ENCODE assay signal across 20 cellular contexts in the genomic region with DNA sequence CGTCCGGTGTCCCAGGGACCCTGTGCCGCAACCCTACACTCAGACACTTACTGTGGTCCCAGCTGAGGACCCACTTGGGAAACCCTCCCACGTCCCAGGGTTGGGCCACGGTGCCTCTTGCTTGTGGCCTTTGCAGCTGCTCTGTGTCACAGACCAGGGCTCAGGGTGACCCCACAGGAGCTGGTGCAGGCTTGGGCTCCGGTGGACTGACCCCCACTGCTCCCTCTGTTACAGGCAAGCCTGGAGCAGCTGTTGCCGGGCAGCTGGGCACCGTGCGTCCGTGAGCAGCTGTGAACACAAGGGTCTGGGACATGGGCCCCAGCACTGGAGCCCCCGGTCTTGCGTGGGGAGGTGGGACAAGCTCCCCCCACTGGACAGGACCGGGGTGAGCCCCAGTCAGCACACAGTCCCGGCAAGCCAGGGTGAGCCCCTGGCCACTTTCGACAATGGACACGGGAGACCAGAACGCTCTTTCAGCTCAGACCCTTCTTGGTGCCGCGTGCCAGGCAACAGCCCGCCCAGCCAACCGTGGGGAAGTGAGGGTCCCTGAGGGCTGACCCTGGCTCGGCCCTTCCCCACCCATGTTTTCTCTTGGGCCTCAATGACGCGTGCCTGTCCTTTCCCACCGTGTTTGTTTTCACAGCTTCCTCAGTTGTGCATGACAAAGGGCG.
"Had no signal": no experiment of that assay in that cellular context is flagged by ENCODE, and none has a peak within 500 bp of the region (broad histone marks: within the 10 kb centered on the region; RNA-seq: fewer than 3 reads in every experiment).

No MANE protein-coding gene starts in this region.

- H3K27ac ChIP-seq: adrenal gland, ascending aorta, brain microvascular endothelial cell, right lobe of liver, thyroid gland, upper lobe of right lung, WERI-Rb-1 had no signal

- H3K36me3 ChIP-seq: adrenal gland, right lobe of liver, thyroid gland, upper lobe of right lung, WERI-Rb-1 had no signal

- H3K4me3 ChIP-seq: adrenal gland, ascending aorta, gastroesophageal sphincter, right lobe of liver, spleen, thyroid gland, upper lobe of right lung had no signal

- DNase-seq: activated CD4-positive, alpha-beta T cell treated with anti-CD3 and anti-CD28 coated beads for 1 hour; activated CD4-positive, alpha-beta T cell treated with anti-CD3 and anti-CD28 coated beads, Interleukin-2, amount 50 U/mL, for 1 hour; activated CD8-positive, alpha-beta T cell treated with anti-CD3 and anti-CD28 coated beads, Interleukin-2, amount 10 ng/mL, durations not matched to agents 7 days and 5 days; adrenal gland; brain microvascular endothelial cell; left ventricle myocardium superior; mammary epithelial cell; occipital lobe; right lobe of liver; spleen; stimulated activated CD4-positive, alpha-beta T cell treated with anti-CD3 and anti-CD28 coated beads, Interleukin-4, amount 100 ng/mL, for 1 hour; stimulated activated naive CD8-positive, alpha-beta T cell treated with anti-CD3 and anti-CD28 coated beads, Interleukin-15, Interleukin-2, amounts not matched to agents 100 U/mL and 50 U/mL, for 24 hours; T-cell; thyroid gland; upper lobe of right lung; WERI-Rb-1 had no signal

- ATAC-seq: activated CD8-positive, alpha-beta T cell treated with anti-CD3 and anti-CD28 coated beads, Interleukin-2, amount 10 ng/mL, durations not matched to agents 7 days and 5 days; activated T-helper 17 cell treated with anti-CD3 and anti-CD28 coated beads, Interleukin-2, amount 50 U/mL, for 72 hours; gastroesophageal sphincter; left ventricle myocardium superior; right lobe of liver; stimulated activated naive CD8-positive, alpha-beta T cell treated with anti-CD3 and anti-CD28 coated beads, Interleukin-15, Interleukin-2, amounts not matched to agents 100 U/mL and 50 U/mL, for 24 hours; T-cell; upper lobe of right lung had no signal

- H3K9me3 Mint-ChIP-seq: activated T-helper 17 cell treated with anti-CD3 and anti-CD28 coated beads, Interleukin-2, amount 50 U/mL, for 72 hours; T-cell; T-helper 2 cell treated with Interferon-gamma antibody and Interleukin-4, amounts not matched to agents 5 μg/mL and 100 μg/mL, for 36 hours had no signal

- H3K4me1 ChIP-seq: adrenal gland, ascending aorta, right lobe of liver had no signal

- H3K27me3 ChIP-seq: adrenal gland, ascending aorta, brain microvascular endothelial cell, gastroesophageal sphincter, right lobe of liver, spleen, thyroid gland, upper lobe of right lung had no signal

- H3K27me3 Mint-ChIP-seq: activated T-helper 17 cell treated with anti-CD3 and anti-CD28 coated beads, Interleukin-2, amount 50 U/mL, for 72 hours; T-cell had no signal

- H3K27ac Mint-ChIP-seq: activated CD8-positive, alpha-beta T cell treated with anti-CD3 and anti-CD28 coated beads, Interleukin-2, amount 10 ng/mL, durations not matched to agents 7 days and 5 days; activated T-helper 17 cell treated with anti-CD3 and anti-CD28 coated beads, Interleukin-2, amount 50 U/mL, for 72 hours; T-helper 2 cell treated with Interferon-gamma antibody and Interleukin-4, amounts not matched to agents 5 μg/mL and 100 μg/mL, for 36 hours had no signal

- H3K4me3 Mint-ChIP-seq: activated CD8-positive, alpha-beta T cell treated with anti-CD3 and anti-CD28 coated beads, Interleukin-2, amount 10 ng/mL, durations not matched to agents 7 days and 5 days; activated T-helper 17 cell treated with anti-CD3 and anti-CD28 coated beads, Interleukin-2, amount 50 U/mL, for 72 hours; T-cell; T-helper 2 cell treated with Interferon-gamma antibody and Interleukin-4, amounts not matched to agents 5 μg/mL and 100 μg/mL, for 36 hours had no signal

- H3K9me3 ChIP-seq: adrenal gland, ascending aorta, gastroesophageal sphincter, right lobe of liver, spleen, thyroid gland, upper lobe of right lung had no signal
